In genomic region chr2:26564121-26564520, GRCh38 we compare ENCODE assay signal across 1 cellular context.
TF ChIP-seq lines count a peak whose summit lies in the region.

No MANE protein-coding gene starts in this region.

TF ChIP-seq in HepG2, 621 proteins besides CTCF, POLR2A, EP300 and RAD21 (continued from another document):
- TF ChIP-seq ZBTB34 (CRISPR knock-in tag; IDR thresholded peaks at IDR 0.05) (no peak), DMAP1 (CRISPR knock-in tag; IDR thresholded peaks at IDR 0.05) (no peak), ZFP1 (CRISPR knock-in tag; IDR thresholded peaks at IDR 0.05) (no peak), KMT2A (CRISPR knock-in tag; IDR thresholded peaks at IDR 0.05) (no peak), ZNF577 (CRISPR knock-in tag; IDR thresholded peaks at IDR 0.05; ENCODE audit: borderline replicate concordance, low read depth) (no peak), SSRP1 (CRISPR knock-in tag; IDR thresholded peaks at IDR 0.05) (no peak)
